In the genomic region with DNA sequence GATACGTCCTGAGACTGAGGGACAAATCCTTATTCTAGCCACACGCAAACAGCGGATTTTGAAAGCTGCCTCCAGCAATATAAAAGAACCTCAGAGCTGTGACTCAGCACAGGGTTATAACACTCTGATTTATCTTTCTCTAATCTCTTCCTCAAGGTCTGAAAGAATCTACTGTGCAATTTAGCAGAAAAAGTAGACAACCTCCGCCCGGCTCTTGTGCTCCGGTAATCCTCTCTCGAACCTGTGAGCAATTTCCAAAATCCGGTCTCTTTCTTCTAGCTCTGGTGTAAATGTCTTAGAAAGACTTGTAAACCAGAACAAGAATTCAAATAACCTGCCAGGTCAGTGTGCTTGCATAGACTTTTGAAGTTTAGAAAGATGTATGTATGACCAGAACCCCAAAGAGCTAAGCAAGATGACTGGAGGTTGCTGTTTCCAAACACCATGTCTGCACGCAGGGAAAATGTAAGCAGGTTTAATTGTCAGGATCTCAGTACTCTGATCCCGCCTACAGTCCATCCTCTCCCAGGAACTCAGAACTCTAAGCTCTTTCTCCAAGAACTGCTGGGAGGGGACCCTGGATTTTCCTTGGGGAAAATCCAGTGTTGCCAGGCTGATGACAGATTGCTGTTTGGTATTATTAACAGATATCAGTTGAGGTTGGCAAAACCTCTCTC, we compare ENCODE assay signal across 2 cellular contexts.
A peak's percentile ranks its signal among the peaks of the same experiment; 100 is the strongest.
TF ChIP-seq lines count a peak whose summit lies in the region.

No MANE protein-coding gene starts in this region.

TF ChIP-seq in HCT116, 20 proteins besides CTCF, POLR2A, EP300 and RAD21 (continued from another document):
- no peak for TF ChIP-seq ELF1 (IDR thresholded peaks at IDR 0.05; ENCODE audit: borderline replicate concordance, low read depth)
- peak; percentile 22; the same call in 1 of the 2 replicates for TF ChIP-seq CEBPB (IDR thresholded peaks at IDR 0.05; ENCODE audit: low read depth)
- 0 out of 2 replicates have a peak, but pooled peaks have one; percentile 17 for TF ChIP-seq SIN3A (IDR thresholded peaks at IDR 0.05; ENCODE audit: low read depth)
- peak; percentile 43; the same call in 1 of the 2 replicates for TF ChIP-seq CBX3 (IDR thresholded peaks at IDR 0.05; ENCODE audit: low read depth)
- TF ChIP-seq TCF7L2 (IDR thresholded peaks at IDR 0.05; ENCODE audit: borderline replicate concordance, extremely low read depth, insufficient read depth, insufficient read length): peak; percentile 88
- 0 out of 2 replicates have a peak, but pooled peaks have one; percentile 28 for TF ChIP-seq SP1 (IDR thresholded peaks at IDR 0.05; ENCODE audit: low read depth)
- peak; percentile 40; the same call in 1 of the 2 replicates for TF ChIP-seq JUND (IDR thresholded peaks at IDR 0.05)
- TF ChIP-seq ZFX (IDR thresholded peaks at IDR 0.05): no peak

TF ChIP-seq in endothelial cell of umbilical vein, 7 proteins besides CTCF, POLR2A, EP300 and RAD21 (continued from another document):
- TF ChIP-seq FOS (IDR thresholded peaks at IDR 0.05; ENCODE audit: borderline replicate concordance, insufficient read depth, low read length) (peak; percentile 33), MYC (IDR thresholded peaks at IDR 0.05; ENCODE audit: low read depth, low read length) (no peak), EZH2 (IDR thresholded peaks at IDR 0.05; ENCODE audit: borderline replicate concordance, low read depth, low read length, severe bottlenecking) (no peak), JUN (IDR thresholded peaks at IDR 0.05; ENCODE audit: borderline replicate concordance, insufficient read depth, insufficient read length, low read depth) (peak; percentile 29), POLR2AphosphoS5 (IDR thresholded peaks at IDR 0.05; ENCODE audit: insufficient read depth, low read depth, low read length) (peak; percentile 20)
- TF ChIP-seq, protein P1, sequence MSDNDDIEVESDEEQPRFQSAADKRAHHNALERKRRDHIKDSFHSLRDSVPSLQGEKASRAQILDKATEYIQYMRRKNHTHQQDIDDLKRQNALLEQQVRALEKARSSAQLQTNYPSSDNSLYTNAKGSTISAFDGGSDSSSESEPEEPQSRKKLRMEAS (IDR thresholded peaks at IDR 0.05; ENCODE audit: insufficient read depth, insufficient read length): no peak
TF ChIP-seq in endothelial cell of umbilical vein: peak in this region for 4.
